8 cellular contexts compared by ENCODE assay signal in genomic region chr2:46010925-46011490, GRCh38.
DNase-seq lines count a peak whose midpoint lies in the region; ATAC-seq, FAIRE-seq and TF ChIP-seq lines count a peak whose summit lies in the region.

No MANE protein-coding gene starts in this region.

- POLR2A ChIA-PET in HepG2 (lab: Yijun Ruan, JAX) = no interaction called here

- 41% methylated on average over 3 of the region's 3 CpGs for WGBS in HepG2 (ENCODE audit: low lambda C conversion rate)

- H3K79me2 ChIP-seq in HepG2 (ENCODE audit: insufficient read depth, low read length) = no peaks in the 10 kb centered on the region

- H3K27ac ChIP-seq in HepG2 (ENCODE audit: extremely low read length, insufficient read depth, low read length) = no peak overlapping the region

- peak; percentile 53 for TF ChIP-seq RAD21 in HepG2 (CRISPR knock-in tag; IDR thresholded peaks at IDR 0.05)

- no peak for TF ChIP-seq EP300 in HepG2 (IDR thresholded peaks at IDR 0.05; ENCODE audit: low read depth in 2 of 2, low read length in 2 of 2)
- TF ChIP-seq EP300 in HepG2 (CRISPR knock-in tag; IDR thresholded peaks at IDR 0.05; ENCODE audit: borderline replicate concordance) = no peak

- H3K9me3 ChIP-seq in HepG2 (ENCODE audit: low read length) = no peaks in the 10 kb centered on the region

- no peak overlapping the region for H3K4me3 ChIP-seq in HepG2 (replicated peaks in 1 of 3; ENCODE audit: insufficient read depth in 1 of 3, low read depth in 2 of 3, low read length in 3 of 3)

- CTCF ChIA-PET in HepG2 (lab: Yijun Ruan, JAX; ENCODE audit: low intra/inter-chr PET ratio, low total read pairs) = interaction anchor here (0.6 to 2.5 kb wide), 4 partner anchors 18 to 450 kb away, joined by 3 to 17 read pairs (median 7); no protein-coding TSS in a partner anchor

- peaks cover 8% of the 10 kb centered on the region; the same call in 1 of the 2 replicates for H3K4me1 ChIP-seq in HepG2 (ENCODE audit: insufficient read depth, low read length)

- no TSS peak for BruUV-seq in HepG2 (replicated peaks; lab: Mats Ljungman, UMichigan)

- TF ChIP-seq CTCF in HepG2 (CRISPR knock-in tag; IDR thresholded peaks at IDR 0.05) = peak; percentile 73

- H3K9ac ChIP-seq in HepG2 (ENCODE audit: insufficient read depth, low read depth, low read length) = no peak overlapping the region

- no peak for TF ChIP-seq POLR2A in HepG2 (IDR thresholded peaks at IDR 0.05; ENCODE audit: insufficient read depth in 1 of 2, low read depth in 2 of 2, low read length in 2 of 2)

- H3K4me2 ChIP-seq in HepG2 (ENCODE audit: low read depth, low read length) = no peak overlapping the region

- DNase-seq in AML-193 (lab: John Stamatoyannopoulos, UW) (peak; percentile 54 to 64), GM19238 (ENCODE audit: insufficient read length, low spot score) (peak; percentile 19), NCI-H82 treated with DMSO at 0.1 percent for 48 hours (lab: John Stamatoyannopoulos, UW; ENCODE audit: unreplicated experiment) (peak; percentile 39), cerebellum (ENCODE audit: low spot score) (peak; percentile 44), HepG2 (ENCODE audit: low spot score) (peak; percentile 47), ureter (ENCODE audit: low spot score) (no peak)

- in situ Hi-C loops in HepG2 (cut with HindIII; ENCODE audit: extremely low pct_ligation_motif_present, low pct_unique_long_range_greater_than_20kb) = loop anchor here (10.0 kb wide), 1 partner anchor 354 kb away; no protein-coding TSS in a partner anchor

- H3K36me3 ChIP-seq in HepG2 (replicated peaks in 1 of 2; ENCODE audit: control insufficient read depth in 1 of 2, insufficient read depth in 2 of 2, low read length in 2 of 2) = no peaks in the 10 kb centered on the region

- peak; percentile 37 for FAIRE-seq in HepG2 (lab: Jason Lieb, UNC)

- H2AFZ ChIP-seq in HepG2 (ENCODE audit: low read length) = no peak overlapping the region

- no peaks in the 10 kb centered on the region for H3K27me3 ChIP-seq in HepG2 (ENCODE audit: control insufficient read depth in 1 of 2, insufficient read depth in 2 of 2, low read length in 2 of 2)

- intact Hi-C loops in HepG2 (cut with micrococcal nuclease; ENCODE audit: unreplicated experiment) = loop anchor here (1.0 to 5.0 kb wide), 3 partner anchors 286 to 450 kb away; partner anchors contain the start of gene EPAS1

- H4K20me1 ChIP-seq in HepG2 (ENCODE audit: insufficient read depth, low read length) = no peaks in the 10 kb centered on the region

- ATAC-seq in HepG2 (peak; percentile 83), HG02763 (IDR thresholded peaks at IDR 0.05; ENCODE audit: unreplicated experiment) (no peak), GM21825 (IDR thresholded peaks at IDR 0.05; ENCODE audit: unreplicated experiment) (no peak)

TF ChIP-seq in HepG2, 621 proteins besides CTCF, POLR2A, EP300 and RAD21:
- TF ChIP-seq DRAP1 (CRISPR knock-in tag; IDR thresholded peaks at IDR 0.05) (no peak), YY1 (IDR thresholded peaks at IDR 0.05; ENCODE audit: insufficient read depth, insufficient replicate concordance, low read depth, low read length) (no peak), IKZF4 (CRISPR knock-in tag; IDR thresholded peaks at IDR 0.05; ENCODE audit: borderline replicate concordance, low read depth, not compliant biosample characterization) (no peak), NR2C2 (CRISPR knock-in tag; IDR thresholded peaks at IDR 0.05; ENCODE audit: borderline replicate concordance) (no peak), ZNF205 (CRISPR knock-in tag; IDR thresholded peaks at IDR 0.05) (no peak), NFE2L2 (IDR thresholded peaks at IDR 0.05; ENCODE audit: low read length) (no peak), KAT8 (CRISPR knock-in tag; IDR thresholded peaks at IDR 0.05) (0 out of 2 replicates have a peak, but pooled peaks have one; percentile 40), ZNF652 (CRISPR knock-in tag; IDR thresholded peaks at IDR 0.05; ENCODE audit: borderline replicate concordance, low read depth) (peak; percentile 41; the same call in 1 of the 2 replicates), SRSF4 (IDR thresholded peaks at IDR 0.05; ENCODE audit: low read depth, low read length, poor library complexity, severe bottlenecking) (no peak), SMC3 (IDR thresholded peaks at IDR 0.05; ENCODE audit: low read length) (peak; percentile 76), STAG1 (CRISPR knock-in tag; IDR thresholded peaks at IDR 0.05) (peak; percentile 84), DMAP1 (CRISPR knock-in tag; IDR thresholded peaks at IDR 0.05) (no peak), ONECUT2 (CRISPR knock-in tag; IDR thresholded peaks at IDR 0.05) (no peak), ZNF788 (CRISPR knock-in tag; IDR thresholded peaks at IDR 0.05; ENCODE audit: borderline replicate concordance) (no peak), ZSCAN30 (CRISPR knock-in tag; IDR thresholded peaks at IDR 0.05) (peak; percentile 32; the same call in 1 of the 2 replicates)
- TF ChIP-seq, protein P1, sequence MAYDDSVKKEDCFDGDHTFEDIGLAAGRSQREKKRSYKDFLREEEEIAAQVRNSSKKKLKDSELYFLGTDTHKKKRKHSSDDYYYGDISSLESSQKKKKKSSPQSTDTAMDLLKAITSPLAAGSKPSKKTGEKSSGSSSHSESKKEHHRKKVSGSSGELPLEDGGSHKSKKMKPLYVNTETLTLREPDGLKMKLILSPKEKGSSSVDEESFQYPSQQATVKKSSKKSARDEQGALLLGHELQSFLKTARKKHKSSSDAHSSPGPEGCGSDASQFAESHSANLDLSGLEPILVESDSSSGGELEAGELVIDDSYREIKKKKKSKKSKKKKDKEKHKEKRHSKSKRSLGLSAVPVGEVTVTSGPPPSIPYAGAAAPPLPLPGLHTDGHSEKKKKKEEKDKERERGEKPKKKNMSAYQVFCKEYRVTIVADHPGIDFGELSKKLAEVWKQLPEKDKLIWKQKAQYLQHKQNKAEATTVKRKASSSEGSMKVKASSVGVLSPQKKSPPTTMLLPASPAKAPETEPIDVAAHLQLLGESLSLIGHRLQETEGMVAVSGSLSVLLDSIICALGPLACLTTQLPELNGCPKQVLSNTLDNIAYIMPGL (CRISPR knock-in tag; IDR thresholded peaks at IDR 0.05; ENCODE audit: borderline replicate concordance in 1 of 2, low read depth in 1 of 2) = 0 out of 4 replicates have a peak, but pooled peaks of 1 of the 2 experiments have one; percentile 31
- TF ChIP-seq, protein P2, sequence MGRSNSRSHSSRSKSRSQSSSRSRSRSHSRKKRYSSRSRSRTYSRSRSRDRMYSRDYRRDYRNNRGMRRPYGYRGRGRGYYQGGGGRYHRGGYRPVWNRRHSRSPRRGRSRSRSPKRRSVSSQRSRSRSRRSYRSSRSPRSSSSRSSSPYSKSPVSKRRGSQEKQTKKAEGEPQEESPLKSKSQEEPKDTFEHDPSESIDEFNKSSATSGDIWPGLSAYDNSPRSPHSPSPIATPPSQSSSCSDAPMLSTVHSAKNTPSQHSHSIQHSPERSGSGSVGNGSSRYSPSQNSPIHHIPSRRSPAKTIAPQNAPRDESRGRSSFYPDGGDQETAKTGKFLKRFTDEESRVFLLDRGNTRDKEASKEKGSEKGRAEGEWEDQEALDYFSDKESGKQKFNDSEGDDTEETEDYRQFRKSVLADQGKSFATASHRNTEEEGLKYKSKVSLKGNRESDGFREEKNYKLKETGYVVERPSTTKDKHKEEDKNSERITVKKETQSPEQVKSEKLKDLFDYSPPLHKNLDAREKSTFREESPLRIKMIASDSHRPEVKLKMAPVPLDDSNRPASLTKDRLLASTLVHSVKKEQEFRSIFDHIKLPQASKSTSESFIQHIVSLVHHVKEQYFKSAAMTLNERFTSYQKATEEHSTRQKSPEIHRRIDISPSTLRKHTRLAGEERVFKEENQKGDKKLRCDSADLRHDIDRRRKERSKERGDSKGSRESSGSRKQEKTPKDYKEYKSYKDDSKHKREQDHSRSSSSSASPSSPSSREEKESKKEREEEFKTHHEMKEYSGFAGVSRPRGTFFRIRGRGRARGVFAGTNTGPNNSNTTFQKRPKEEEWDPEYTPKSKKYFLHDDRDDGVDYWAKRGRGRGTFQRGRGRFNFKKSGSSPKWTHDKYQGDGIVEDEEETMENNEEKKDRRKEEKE (IDR thresholded peaks at IDR 0.05) = no peak
- TF ChIP-seq, protein P3, sequence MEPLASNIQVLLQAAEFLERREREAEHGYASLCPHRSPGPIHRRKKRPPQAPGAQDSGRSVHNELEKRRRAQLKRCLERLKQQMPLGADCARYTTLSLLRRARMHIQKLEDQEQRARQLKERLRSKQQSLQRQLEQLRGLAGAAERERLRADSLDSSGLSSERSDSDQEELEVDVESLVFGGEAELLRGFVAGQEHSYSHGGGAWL (CRISPR knock-in tag; IDR thresholded peaks at IDR 0.05) = no peak
- TF ChIP-seq, protein P4, sequence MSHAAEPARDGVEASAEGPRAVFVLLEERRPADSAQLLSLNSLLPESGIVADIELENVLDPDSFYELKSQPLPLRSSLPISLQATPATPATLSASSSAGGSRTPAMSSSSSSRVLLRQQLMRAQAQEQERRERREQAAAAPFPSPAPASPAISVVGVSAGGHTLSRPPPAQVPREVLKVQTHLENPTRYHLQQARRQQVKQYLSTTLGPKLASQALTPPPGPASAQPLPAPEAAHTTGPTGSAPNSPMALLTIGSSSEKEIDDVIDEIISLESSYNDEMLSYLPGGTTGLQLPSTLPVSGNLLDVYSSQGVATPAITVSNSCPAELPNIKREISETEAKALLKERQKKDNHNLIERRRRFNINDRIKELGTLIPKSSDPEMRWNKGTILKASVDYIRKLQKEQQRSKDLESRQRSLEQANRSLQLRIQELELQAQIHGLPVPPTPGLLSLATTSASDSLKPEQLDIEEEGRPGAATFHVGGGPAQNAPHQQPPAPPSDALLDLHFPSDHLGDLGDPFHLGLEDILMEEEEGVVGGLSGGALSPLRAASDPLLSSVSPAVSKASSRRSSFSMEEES (CRISPR knock-in tag; IDR thresholded peaks at IDR 0.05) = peak; percentile 15; the same call in 1 of the 2 replicates
